Comparison of ENCODE assay signal across 8 cellular contexts in the genomic region with DNA sequence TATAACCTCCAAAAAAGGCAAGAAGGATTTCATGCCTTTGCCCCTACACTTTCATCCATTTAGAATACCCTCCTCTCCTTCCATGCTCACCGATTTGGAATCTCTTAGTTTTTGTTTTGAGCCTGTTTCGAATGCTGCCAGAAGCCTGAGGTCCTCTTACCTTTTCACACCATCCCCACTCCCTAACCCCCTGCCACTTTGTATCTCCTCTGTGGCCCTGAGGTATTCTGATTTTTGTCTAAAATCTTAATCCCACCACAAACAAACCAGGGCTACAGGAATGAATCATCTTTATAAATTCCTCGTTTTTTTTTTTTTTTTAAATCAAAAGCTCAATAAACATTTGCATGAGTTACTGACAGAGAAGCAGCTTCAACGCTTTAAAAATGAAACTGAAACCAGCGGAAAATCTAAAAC. TPM values are rescaled to one million over a fixed set of nuclear protein-coding genes. Genes with fewer than 3 reads are reported as not detected.
A peak's percentile ranks its signal among the peaks of the same experiment; 100 is the strongest.
DNase-seq lines count a peak whose midpoint lies in the region; ATAC-seq and TF ChIP-seq lines count a peak whose summit lies in the region.

No MANE protein-coding gene starts in this region.

- DNase-seq in Caco-2 (no peak), NCI-H146 (lab: John Stamatoyannopoulos, UW) (peak; percentile 43), dorsolateral prefrontal cortex (no peak), amygdala (lab: John Stamatoyannopoulos, UW) (no peak), HT-29 (ENCODE audit: low spot score) (no peak), kidney tubule cell (ENCODE audit: low spot score) (no peak)

- CTCF ChIA-PET in Caco-2 (lab: Charles Lee): interaction anchor here (0.6 to 0.8 kb wide), 3 partner anchors 12 to 97 kb away, joined by 3 to 4 read pairs (median 3); no protein-coding TSS in a partner anchor

- H3K27me3 ChIP-seq in Caco-2 (replicated peaks; ENCODE audit: control insufficient read depth, insufficient read depth, low read length): no peaks in the 10 kb centered on the region
- H3K27me3 ChIP-seq in dorsolateral prefrontal cortex: no peaks in the 10 kb centered on the region

- peak overlapping the region; percentile 69 for H3K4me3 ChIP-seq in Caco-2 (ENCODE audit: low read depth, low read length)
- H3K4me3 ChIP-seq in dorsolateral prefrontal cortex: peak overlapping the region; percentile 53 to 100 (median 93)

- peak overlapping the region; percentile 97 for H3K4me3 Mint-ChIP-seq in Caco-2 (ENCODE audit: unreplicated experiment)
- H3K4me3 Mint-ChIP-seq in nephron: peak overlapping the region; percentile 98 to 99 (median 98)

- H3K27me3 Mint-ChIP-seq in Caco-2 (ENCODE audit: insufficient read depth, unreplicated experiment) (peaks cover 4% of the 10 kb centered on the region), nephron (ENCODE audit: low read depth) (no peaks in the 10 kb centered on the region)

- no peaks in the 10 kb centered on the region for H3K9me3 ChIP-seq in Caco-2

- peaks cover 50% of the 10 kb centered on the region for H3K36me3 Mint-ChIP-seq in Caco-2 (ENCODE audit: insufficient read depth, unreplicated experiment)
- H3K36me3 Mint-ChIP-seq in nephron (ENCODE audit: low read depth): peaks cover 36% of the 10 kb centered on the region

- intact Hi-C loops in Caco-2 (cut with micrococcal nuclease; ENCODE audit: unreplicated experiment): no loop called here
- intact Hi-C loops in dorsolateral prefrontal cortex (cut with DNase I): loop anchor here (5.0 kb wide), 1 partner anchor 300 kb away; a partner anchor contains a TSS

- H3K36me3 ChIP-seq in Caco-2 (ENCODE audit: control insufficient read depth, insufficient read depth, low read length): peaks cover 11% of the 10 kb centered on the region

- peak; percentile 13 for ATAC-seq in GM21515 (IDR thresholded peaks at IDR 0.05; ENCODE audit: unreplicated experiment)

- H3K4me1 Mint-ChIP-seq in Caco-2 (ENCODE audit: low read depth, unreplicated experiment) (peaks cover 6% of the 10 kb centered on the region), nephron (peaks cover 44% of the 10 kb centered on the region)

- peaks cover 5% of the 10 kb centered on the region; the same call in 1 of the 2 replicates for H3K4me1 ChIP-seq in Caco-2

- TF ChIP-seq CTCF in Caco-2 (IDR thresholded peaks at IDR 0.05; ENCODE audit: insufficient read depth in 1 of 2, low read depth in 1 of 2, low read length in 1 of 2, severe bottlenecking in 1 of 2, unreplicated experiment in 1 of 2) (no peak), dorsolateral prefrontal cortex (IDR thresholded peaks at IDR 0.05 in 54 of 56, conservative IDR thresholded peaks at IDR 0.05 in 2 of 56; ENCODE audit: low read depth in 1 of 56, partially characterized antibody in 56 of 56) (no peak), nephron (IDR thresholded peaks at IDR 0.05; ENCODE audit: unreplicated experiment in 3 of 3) (no peak)

- H3K27ac Mint-ChIP-seq in Caco-2 (ENCODE audit: unreplicated experiment) (peak overlapping the region; percentile 98), nephron (peak overlapping the region; percentile 99 to 100 (median 100))

- no TSS peak for BruUV-seq in Caco-2 (replicated peaks; lab: Mats Ljungman, UMichigan)

- POLR2A ChIA-PET in Caco-2 (lab: Charles Lee): interaction anchor here (0.6 to 1.1 kb wide), 3 partner anchors 15 to 951 kb away, joined by 3 to 4 read pairs (median 3); a partner anchor contains a TSS

- peak overlapping the region; percentile 69 to 97 (median 91) for H3K27ac ChIP-seq in dorsolateral prefrontal cortex

- H3K9me3 Mint-ChIP-seq in Caco-2 (ENCODE audit: unreplicated experiment): no peaks in the 10 kb centered on the region
- no peaks in the 10 kb centered on the region for H3K9me3 Mint-ChIP-seq in nephron

RNA-seq across cellular contexts. Expression of a gene that starts 1.6 kb away (rescaled TPM):
- total RNA-seq in Caco-2 (2022) (1,111 and 1,154 TPM in 2 replicates), dorsolateral prefrontal cortex (100 to 1,000 TPM; 173 to 464 (median 290) TPM)
- 1,453 and 1,505 TPM in 2 replicates for total RNA-seq in HT-29 (2014; rRNA removed; shearing (Covaris generic))

RNA-seq across cellular contexts. Expression of a gene that starts 14.3 kb away (rescaled TPM):
- total RNA-seq in Caco-2 (2022) (7.8 and 11.3 TPM in 2 replicates), dorsolateral prefrontal cortex (10 to 100 TPM; 13.0 to 66.4 (median 29.6) TPM)
- 10.2 and 10.7 TPM in 2 replicates for total RNA-seq in HT-29 (2014; rRNA removed; shearing (Covaris generic))

RNA-seq across cellular contexts. Expression of a gene that starts 55.1 kb away (rescaled TPM):
- total RNA-seq in Caco-2 (2022) (not detected in 2 replicates), dorsolateral prefrontal cortex (10 to 100 TPM in 3 of 120 experiments, 1 to 10 TPM in 79, under 1 TPM in 33, not detected in 5; 0.22 to 18.5 (median 1.6) TPM)
- total RNA-seq in HT-29 (2014; rRNA removed; shearing (Covaris generic)): not detected in 2 replicates
